9 cellular contexts compared by ENCODE assay signal in genomic region chr11:46117842-46118241, GRCh38.
A peak's percentile ranks its signal among the peaks of the same experiment; 100 is the strongest.
DNase-seq lines count a peak whose midpoint lies in the region; ATAC-seq, FAIRE-seq and TF ChIP-seq lines count a peak whose summit lies in the region.
"Had no signal": no experiment of that assay in that cellular context is flagged by ENCODE, and none has a peak within 500 bp of the region (broad histone marks: within the 10 kb centered on the region; RNA-seq: fewer than 3 reads in every experiment).

No MANE protein-coding gene starts in this region.

- H3K9me3 ChIP-seq in WERI-Rb-1 (ENCODE audit: severe bottlenecking) (no peaks in the 10 kb centered on the region), iPS-20b (ENCODE audit: insufficient read depth, low read depth, low read length) (no peaks in the 10 kb centered on the region)

- H3K4me1 ChIP-seq in iPS-20b (ENCODE audit: insufficient read depth, low read length): peaks cover 9% of the 10 kb centered on the region; the same call in 1 of the 2 replicates

- no peak overlapping the region for H3K27ac ChIP-seq in WERI-Rb-1
- no peak overlapping the region for H3K27ac ChIP-seq in iPS-20b (ENCODE audit: low read length)

- no peaks in the 10 kb centered on the region for H3K27me3 ChIP-seq in WERI-Rb-1 (ENCODE audit: insufficient read depth, low read depth, severe bottlenecking)
- no peaks in the 10 kb centered on the region for H3K27me3 ChIP-seq in iPS-20b (ENCODE audit: insufficient read depth, low read length)

- H3K36me3 ChIP-seq in WERI-Rb-1: no peaks in the 10 kb centered on the region
- H3K36me3 ChIP-seq in iPS-20b (ENCODE audit: insufficient read depth, low read depth, low read length): no peaks in the 10 kb centered on the region

- ATAC-seq in HG03442 (IDR thresholded peaks at IDR 0.05; ENCODE audit: unreplicated experiment): no peak

- H3K4me3 ChIP-seq in WERI-Rb-1 (ENCODE audit: low read depth, low read length) (no peak overlapping the region), iPS-20b (ENCODE audit: low read length) (peak overlapping the region; percentile 93; the same call in 1 of the 2 replicates)

- peak; percentile 19; the same call in 1 of the 2 replicates for TF ChIP-seq CTCF in WERI-Rb-1 (IDR thresholded peaks at IDR 0.05; ENCODE audit: low read depth, low read length)

- DNase-seq in AML-193 (lab: John Stamatoyannopoulos, UW) (peak; percentile 9 to 17), GM18507 (ENCODE audit: extremely low spot score, insufficient read length, low read depth) (no peak), WERI-Rb-1 (no peak), NCI-H748 treated with DMSO at 0.1 percent for 48 hours (lab: John Stamatoyannopoulos, UW) (no peak), NCI-H345 (lab: John Stamatoyannopoulos, UW) (no peak), NCI-H146 (lab: John Stamatoyannopoulos, UW) (no peak)
- DNase-seq: kidney had no signal

- H3K9ac ChIP-seq in iPS-20b (ENCODE audit: low read depth, low read length): no peak overlapping the region

- FAIRE-seq in GM18507 (lab: Jason Lieb, UNC): peak; percentile 66
- FAIRE-seq: kidney had no signal

Comparison
In these comparisons a context has a peak if more than half of its experiments do, and no peak if none do; other contexts are left out.
1. DNase-seq: peak in AML-193 (2 of 2); none in GM18507 (single experiment), WERI-Rb-1 (single experiment), NCI-H748 treated with DMSO at 0.1 percent for 48 hours (single experiment), NCI-H345 (single experiment) and NCI-H146 (single experiment).